ENCODE assay signal across 1 cellular context in genomic region chr6:157756708-157757429, GRCh38.
TF ChIP-seq lines count a peak whose summit lies in the region.

No MANE protein-coding gene starts in this region.

TF ChIP-seq in HEK293, 187 proteins besides CTCF, POLR2A, EP300 and RAD21 (continued from another document):
- TF ChIP-seq SCRT1 (tag by site-specific recombination; IDR thresholded peaks at IDR 0.05; ENCODE audit: borderline replicate concordance) (no peak), ZNF660 (tag by site-specific recombination; IDR thresholded peaks at IDR 0.05) (peak; percentile 91), ZNF404 (tag by site-specific recombination; IDR thresholded peaks at IDR 0.05) (no peak), KLF1 (tag by site-specific recombination; IDR thresholded peaks at IDR 0.05) (no peak), ZNF639 (tag by site-specific recombination; IDR thresholded peaks at IDR 0.05) (no peak), ZNF580 (tag by site-specific recombination; IDR thresholded peaks at IDR 0.05) (no peak), ZNF654 (tag by site-specific recombination; IDR thresholded peaks at IDR 0.05; ENCODE audit: low read depth) (peak; percentile 65), ZNF610 (tag by site-specific recombination; IDR thresholded peaks at IDR 0.05; ENCODE audit: borderline replicate concordance) (no peak), HIC1 (tag by site-specific recombination; IDR thresholded peaks at IDR 0.05) (peak; percentile 49; the same call in 1 of the 2 replicates), ZNF677 (tag by site-specific recombination; IDR thresholded peaks at IDR 0.05) (no peak), ZNF341 (tag by site-specific recombination; IDR thresholded peaks at IDR 0.05; ENCODE audit: low read depth) (peak; percentile 72), ZNF148 (tag by site-specific recombination; IDR thresholded peaks at IDR 0.05; ENCODE audit: borderline replicate concordance) (no peak), AEBP2 (tag by site-specific recombination; IDR thresholded peaks at IDR 0.05; ENCODE audit: borderline replicate concordance) (no peak), SP7 (tag by site-specific recombination; IDR thresholded peaks at IDR 0.05) (peak; percentile 43), ZNF184 (tag by site-specific recombination; IDR thresholded peaks at IDR 0.05) (no peak), ZBTB6 (tag by site-specific recombination; IDR thresholded peaks at IDR 0.05) (no peak), WT1 (tag by site-specific recombination; IDR thresholded peaks at IDR 0.05) (no peak), ZNF514 (tag by site-specific recombination; IDR thresholded peaks at IDR 0.05) (no peak), ZNF76 (tag by site-specific recombination; IDR thresholded peaks at IDR 0.05; ENCODE audit: borderline replicate concordance, low read depth) (0 out of 2 replicates have a peak, but pooled peaks have one; percentile 36), KLF17 (tag by site-specific recombination; IDR thresholded peaks at IDR 0.05) (peak; percentile 24; the same call in 1 of the 2 replicates), ZNF324 (tag by site-specific recombination; IDR thresholded peaks at IDR 0.05) (0 out of 2 replicates have a peak, but pooled peaks have one; percentile 34), ZBTB48 (tag by site-specific recombination; IDR thresholded peaks at IDR 0.05) (no peak), ZNF48 (tag by site-specific recombination; IDR thresholded peaks at IDR 0.05) (no peak), ZNF488 (tag by site-specific recombination; IDR thresholded peaks at IDR 0.05) (no peak), ZNF707 (tag by site-specific recombination; IDR thresholded peaks at IDR 0.05) (no peak), SCRT2 (tag by site-specific recombination; IDR thresholded peaks at IDR 0.05) (peak; percentile 58), GFI1B (tag by site-specific recombination; IDR thresholded peaks at IDR 0.05) (no peak), MZF1 (tag by site-specific recombination; IDR thresholded peaks at IDR 0.05; ENCODE audit: borderline replicate concordance) (peak; percentile 80; the same call in 1 of the 2 replicates), ZNF157 (tag by site-specific recombination; IDR thresholded peaks at IDR 0.05) (no peak), ZNF624 (tag by site-specific recombination; IDR thresholded peaks at IDR 0.05) (no peak), ZNF248 (tag by site-specific recombination; IDR thresholded peaks at IDR 0.05) (no peak), ZSCAN4 (tag by site-specific recombination; IDR thresholded peaks at IDR 0.05) (0 out of 2 replicates have a peak, but pooled peaks have one; percentile 27)
